Comparison of ENCODE assay signal across 19 cellular contexts in the genomic region with DNA sequence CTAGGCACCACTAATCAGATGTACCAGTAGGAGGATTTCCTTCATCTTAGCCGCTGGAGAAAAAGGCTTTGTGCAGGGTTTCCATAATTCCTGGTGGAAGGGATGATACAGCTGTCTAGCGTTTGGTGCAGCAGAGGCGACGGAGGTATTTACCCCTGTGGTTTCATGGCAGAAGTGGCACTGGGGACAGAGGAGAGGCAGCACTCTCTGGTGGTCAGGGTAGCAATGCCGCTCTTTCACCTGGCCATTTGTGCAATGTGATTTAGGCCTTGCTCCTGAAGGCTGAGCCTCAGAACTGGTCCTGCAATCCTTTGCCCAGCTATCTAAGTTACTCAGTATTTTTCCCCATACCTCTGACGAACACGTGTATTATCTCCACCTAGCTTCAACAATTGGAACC.
"Had no signal": no experiment of that assay in that cellular context is flagged by ENCODE, and none has a peak within 500 bp of the region (broad histone marks: within the 10 kb centered on the region; RNA-seq: fewer than 3 reads in every experiment).

No MANE protein-coding gene starts in this region.

- H3K4me3 ChIP-seq: body of pancreas, coronary artery, prostate gland, spleen, tibial artery, vagina had no signal

- H3K9me3 ChIP-seq: body of pancreas, prostate gland, spleen, tibial artery, vagina had no signal

- DNase-seq: activated CD4-positive, alpha-beta memory T cell treated with anti-CD3 and anti-CD28 coated beads, Interleukin-2, amount 10 ng/mL, durations not matched to agents 7 days and 5 days; activated CD8-positive, alpha-beta memory T cell treated with anti-CD3 and anti-CD28 coated beads, Interleukin-2, amount 50 U/mL, for 48 hours; activated effector memory CD4-positive, alpha-beta T cell treated with Interleukin-2 at 50 U/mL for 16 hours; amniotic stem cell; body of pancreas; central memory CD4-positive, alpha-beta T cell; effector memory CD4-positive, alpha-beta T cell; glutamatergic neuron; natural killer cell; nucleus accumbens; spleen; stimulated activated CD4-positive, alpha-beta T cell treated with anti-CD3 and anti-CD28 coated beads, Interleukin-1b, Interleukin-23, amount 100 ng/mL, for 48 hours; tibial artery had no signal

- H3K27ac ChIP-seq: body of pancreas, coronary artery, prostate gland, spleen, tibial artery, vagina had no signal

- ATAC-seq: body of pancreas; left lobe of liver; natural killer cell; sciatic nerve; stimulated activated memory B cell treated with anti-CD40 and anti-IgM and Interleukin-4, amounts not matched to agents 10 μg/mL and 1 μg/mL and 100 μg/mL, for 72 hours had no signal

- H3K36me3 ChIP-seq: prostate gland, spleen, tibial artery, vagina had no signal

- H3K27me3 ChIP-seq: body of pancreas, vagina had no signal

- H3K4me1 ChIP-seq: body of pancreas, prostate gland, spleen, tibial artery, vagina had no signal
